Comparison of ENCODE assay signal across 11 cellular contexts in the genomic region with DNA sequence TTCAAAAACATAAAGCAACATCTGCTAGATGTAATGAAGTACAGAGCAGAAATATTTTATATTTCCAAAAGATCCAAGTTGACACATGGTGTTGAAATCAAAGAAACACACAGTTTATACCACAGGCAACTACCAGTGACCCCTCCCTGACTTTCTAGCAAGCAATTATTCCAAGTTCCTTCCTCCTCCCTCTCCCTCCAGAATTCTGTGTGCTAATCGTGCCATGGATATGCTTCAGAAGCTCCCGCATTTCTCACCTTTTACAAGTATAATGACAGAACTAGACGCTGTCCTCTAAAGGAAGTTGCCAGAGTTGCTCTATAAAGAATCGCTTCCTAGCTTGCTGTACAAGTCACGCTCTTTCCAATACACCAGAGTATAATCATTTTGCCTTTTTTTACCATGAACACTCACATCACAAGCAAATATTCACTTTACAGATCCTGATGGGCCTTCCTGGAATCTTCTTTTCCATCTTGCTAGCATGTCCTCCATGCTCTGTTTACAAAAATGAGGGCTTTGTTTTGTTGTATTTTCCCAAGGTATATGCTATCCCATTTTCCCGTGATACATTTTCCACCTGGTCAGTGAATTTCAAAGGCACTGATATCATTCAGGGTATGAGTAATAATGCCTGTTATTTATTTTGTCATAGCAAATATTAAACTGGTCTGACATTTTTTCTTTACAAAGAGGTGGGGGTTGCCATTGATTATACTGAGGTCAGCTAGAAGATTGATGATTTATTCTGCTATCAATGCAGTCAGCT.
A peak's percentile ranks its signal among the peaks of the same experiment; 100 is the strongest.
DNase-seq lines count a peak whose midpoint lies in the region; ATAC-seq, FAIRE-seq and TF ChIP-seq lines count a peak whose summit lies in the region.
"Had no signal": no experiment of that assay in that cellular context is flagged by ENCODE, and none has a peak within 500 bp of the region (broad histone marks: within the 10 kb centered on the region; RNA-seq: fewer than 3 reads in every experiment).

No MANE protein-coding gene starts in this region.

- ATAC-seq in HCT116 (peak; percentile 33), body of pancreas (peak; percentile 84), left cardiac atrium (peak; percentile 9 to 41), sciatic nerve (peak; percentile 53), GM18861 (IDR thresholded peaks at IDR 0.05; ENCODE audit: unreplicated experiment) (no peak)
- ATAC-seq: activated CD8-positive, alpha-beta T cell treated with anti-CD3 and anti-CD28 coated beads, Interleukin-2, amount 10 ng/mL, durations not matched to agents 7 days and 5 days; CD8-positive, alpha-beta T cell had no signal

- CTCF ChIA-PET in HCT116 (lab: Charles Lee): no interaction called here

- H3K4me1 ChIP-seq in HCT116 (ENCODE audit: control insufficient read depth in 1 of 2, insufficient read depth in 2 of 2, low read length in 2 of 2) (peaks cover 90 to 98% of the 10 kb centered on the region in 2 experiments), body of pancreas (peaks cover 68% of the 10 kb centered on the region)

- RAD21 ChIA-PET in HCT116 (lab: Charles Lee; ENCODE audit: low non-redundant PET in 1 of 2, low total read pairs in 2 of 2, uncharacterized antibody in 2 of 2, unreplicated experiment in 2 of 2): no interaction called here

- no peaks in the 10 kb centered on the region for H3K9me2 ChIP-seq in HCT116 (ENCODE audit: insufficient read depth)

- no TSS peak for BruUV-seq in HCT116 (replicated peaks; lab: Mats Ljungman, UMichigan)

- H2AFZ ChIP-seq in HCT116 (ENCODE audit: low read depth, low read length, poor library complexity, severe bottlenecking): no peak overlapping the region

- intact Hi-C loops in HCT116 (cut with micrococcal nuclease): loop anchor here (5.0 kb wide), 2 partner anchors 102 to 148 kb away; no protein-coding TSS in a partner anchor
- intact Hi-C loops in body of pancreas (cut with DNase I): no loop called here
- intact Hi-C loops in left cardiac atrium (cut with DNase I): no loop called here
- intact Hi-C loops in sciatic nerve (cut with DNase I): no loop called here

- peak; percentile 17 for TF ChIP-seq RAD21 in HCT116 (IDR thresholded peaks at IDR 0.05; ENCODE audit: low read depth)

- H3K27ac ChIP-seq in HCT116 (ENCODE audit: low read depth, low read length) (peak overlapping the region; percentile 99), body of pancreas (peak overlapping the region; percentile 79 to 87 (median 81))

- peaks cover 67% of the 10 kb centered on the region for H3K79me2 ChIP-seq in HCT116 (ENCODE audit: insufficient read depth, low read length)

- DNase-seq in HCT116 (ENCODE audit: low read depth, low spot score) (peak; percentile 65), body of pancreas (no peak), left cardiac atrium (no peak), sciatic nerve (ENCODE audit: low spot score) (no peak), UCSD-AML1 (lab: John Stamatoyannopoulos, UW; ENCODE audit: unreplicated experiment) (no peak), GM12891 (ENCODE audit: insufficient read length, low spot score) (no peak)
- DNase-seq in stimulated activated CD4-positive, alpha-beta T cell treated with anti-CD3 and anti-CD28 coated beads, Interleukin-2, amount 100 ng/mL, for 48 hours: no peak
- DNase-seq: activated CD8-positive, alpha-beta T cell treated with anti-CD3 and anti-CD28 coated beads, Interleukin-2, amount 10 ng/mL, durations not matched to agents 7 days and 5 days; CD8-positive, alpha-beta T cell; SJCRH30 had no signal

- FAIRE-seq in GM12891 (lab: Jason Lieb, UNC): no peak

- peak overlapping the region; percentile 71 for H3K4me2 ChIP-seq in HCT116 (ENCODE audit: low read length)

- no peaks in the 10 kb centered on the region for H4K20me1 ChIP-seq in HCT116 (ENCODE audit: insufficient read depth)

- TF ChIP-seq CTCF in HCT116 (IDR thresholded peaks at IDR 0.05 in 2 of 3, conservative IDR thresholded peaks at IDR 0.05 in 1 of 3; ENCODE audit: borderline replicate concordance in 1 of 3, insufficient read depth in 1 of 3, low read depth in 2 of 3, low read length in 2 of 3): no peak
- TF ChIP-seq CTCF in body of pancreas (IDR thresholded peaks at IDR 0.05): no peak

- POLR2A ChIA-PET in HCT116 (lab: Charles Lee): interaction anchor here (0.6 to 1.6 kb wide), 4 partner anchors 38 to 99 kb away, joined by 3 to 4 read pairs (median 3); no protein-coding TSS in a partner anchor

- WGBS in body of pancreas, 2 donors: 17 to 23% methylated on average over 6 of the region's 6 CpGs

- TF ChIP-seq POLR2A in HCT116 (IDR thresholded peaks at IDR 0.05; ENCODE audit: borderline replicate concordance, extremely low read depth, insufficient read depth, insufficient read length) (no peak), body of pancreas (IDR thresholded peaks at IDR 0.05) (no peak), GM12891 (IDR thresholded peaks at IDR 0.05; ENCODE audit: low read depth, low read length) (no peak)

- H3K4me3 ChIP-seq in HCT116 (replicated peaks in 1 of 2; ENCODE audit: low read depth in 1 of 2, low read length in 2 of 2): peak overlapping the region; percentile 4 to 37; a peak in 3 of 4 replicates
- no peak overlapping the region for H3K4me3 ChIP-seq in body of pancreas
- H3K4me3 ChIP-seq: SJCRH30 had no signal

- no peaks in the 10 kb centered on the region for H3K36me3 ChIP-seq in HCT116 (ENCODE audit: control insufficient read depth in 1 of 2, insufficient read depth in 2 of 2, low read length in 2 of 2)
- no peaks in the 10 kb centered on the region for H3K36me3 ChIP-seq in body of pancreas (replicated peaks in 1 of 2; ENCODE audit: insufficient read depth in 1 of 2, low read depth in 2 of 2)
- H3K36me3 ChIP-seq: SJCRH30 had no signal

- H3K9me3 ChIP-seq in HCT116 (ENCODE audit: control insufficient read depth in 1 of 2, insufficient read depth in 1 of 2, low read depth in 1 of 2, low read length in 2 of 2): no peaks in the 10 kb centered on the region
- H3K9me3 ChIP-seq in body of pancreas: no peaks in the 10 kb centered on the region
- H3K9me3 ChIP-seq: SJCRH30 had no signal

- H3K9ac ChIP-seq in HCT116 (ENCODE audit: low read length): peak overlapping the region; percentile 64

- H3K27me3 ChIP-seq in HCT116 (ENCODE audit: insufficient read depth, low read length): no peaks in the 10 kb centered on the region
- H3K27me3 ChIP-seq in body of pancreas: no peaks in the 10 kb centered on the region
- H3K27me3 ChIP-seq: SJCRH30 had no signal

TF ChIP-seq in HCT116, 20 proteins besides CTCF, POLR2A, EP300 and RAD21:
- TF ChIP-seq POLR2AphosphoS5 (IDR thresholded peaks at IDR 0.05; ENCODE audit: low read depth, low read length) (peak; percentile 41; the same call in 1 of the 2 replicates), YY1 (IDR thresholded peaks at IDR 0.05; ENCODE audit: extremely low read depth, insufficient replicate concordance, low read depth, low read length) (no peak), CBX3 (IDR thresholded peaks at IDR 0.05; ENCODE audit: low read depth) (no peak; the same call in 1 of the 2 replicates), SP1 (IDR thresholded peaks at IDR 0.05; ENCODE audit: low read depth) (peak; percentile 73; the same call in 1 of the 2 replicates), CEBPB (IDR thresholded peaks at IDR 0.05; ENCODE audit: low read depth) (peak; percentile 75), FOSL1 (IDR thresholded peaks at IDR 0.05; ENCODE audit: low read depth) (peak; percentile 73), SIN3A (IDR thresholded peaks at IDR 0.05; ENCODE audit: low read depth) (peak; percentile 37), JUND (IDR thresholded peaks at IDR 0.05) (peak; percentile 71), MAX (IDR thresholded peaks at IDR 0.05) (no peak; the same call in none of the 2 replicates), TCF7L2 (IDR thresholded peaks at IDR 0.05; ENCODE audit: borderline replicate concordance, extremely low read depth, insufficient read depth, insufficient read length) (peak; percentile 85), ZNF274 (IDR thresholded peaks at IDR 0.05; ENCODE audit: low read depth, low read length) (no peak)
- TF ChIP-seq, protein P1, sequence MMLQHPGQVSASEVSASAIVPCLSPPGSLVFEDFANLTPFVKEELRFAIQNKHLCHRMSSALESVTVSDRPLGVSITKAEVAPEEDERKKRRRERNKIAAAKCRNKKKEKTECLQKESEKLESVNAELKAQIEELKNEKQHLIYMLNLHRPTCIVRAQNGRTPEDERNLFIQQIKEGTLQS (IDR thresholded peaks at IDR 0.05): 0 out of 2 replicates have a peak, but pooled peaks have one; percentile 44
TF ChIP-seq in HCT116: peak in this region for 8.

TF ChIP-seq in GM12891, 5 proteins besides CTCF, POLR2A, EP300 and RAD21:
- TF ChIP-seq POU2F2 (IDR thresholded peaks at IDR 0.05; ENCODE audit: low read depth, low read length) (no peak), SPI1 (IDR thresholded peaks at IDR 0.05; ENCODE audit: low read depth, low read length) (no peak), TAF1 (IDR thresholded peaks at IDR 0.05; ENCODE audit: low read depth, low read length) (no peak), POLR2AphosphoS5 (IDR thresholded peaks at IDR 0.05; ENCODE audit: low read depth, low read length) (no peak), PAX5 (IDR thresholded peaks at IDR 0.05; ENCODE audit: insufficient read depth, low read length, severe bottlenecking) (no peak)

Comparison
In these comparisons a context has a peak if more than half of its experiments do, and no peak if none do; other contexts are left out.
1. H3K4me3 ChIP-seq: peak in HCT116 (2 of 2); none in body of pancreas (0 of 2).